Comparison of ENCODE assay signal across 8 cellular contexts in genomic region chr1:88800382-88801051, GRCh38.
A peak's percentile ranks its signal among the peaks of the same experiment; 100 is the strongest.
DNase-seq lines count a peak whose midpoint lies in the region; ATAC-seq and TF ChIP-seq lines count a peak whose summit lies in the region.

No MANE protein-coding gene starts in this region.

- peaks cover 0 to 9% (median 0%) of the 10 kb centered on the region in 12 donors for H3K4me1 ChIP-seq in heart left ventricle
- no peaks in the 10 kb centered on the region for H3K4me1 ChIP-seq in right cardiac atrium (ENCODE audit: control insufficient read depth, insufficient read depth, low read length)

- H3K27ac Mint-ChIP-seq in nephron progenitor cell, result no peak overlapping the region

- no peak for TF ChIP-seq POLR2A in heart left ventricle (IDR thresholded peaks at IDR 0.05)

- H3K27me3 Mint-ChIP-seq in nephron progenitor cell (ENCODE audit: low read depth, poor library complexity), result no peaks in the 10 kb centered on the region

- H3K4me3 ChIP-seq in heart left ventricle (no peak overlapping the region), right cardiac atrium (ENCODE audit: low read length) (no peak overlapping the region), SU-DHL-6 (ENCODE audit: insufficient read depth, low read length, poor library complexity, severe bottlenecking) (no peak overlapping the region)

- H4K20me1 ChIP-seq in SU-DHL-6 (ENCODE audit: low read depth, low read length), result no peaks in the 10 kb centered on the region

- DNase-seq in heart left ventricle (peak in 1 of 5 donors; percentile 9), right cardiac atrium (no peak), nephron progenitor cell (no peak), C1 segment of cervical spinal cord (lab: John Stamatoyannopoulos, UW) (no peak), NCI-H2171 treated with DMSO at 0.1 percent for 48 hours (lab: John Stamatoyannopoulos, UW) (no peak), NCI-H524 treated with DMSO at 0.1 percent for 48 hours (lab: John Stamatoyannopoulos, UW) (no peak)
- DNase-seq in effector CD8-positive, alpha-beta T cell (lab: John Stamatoyannopoulos, UW), result peak; percentile 1

- TF ChIP-seq CTCF in heart left ventricle (IDR thresholded peaks at IDR 0.05) (peak; percentile 42 to 72 (median 54)), SU-DHL-6 (IDR thresholded peaks at IDR 0.05; ENCODE audit: insufficient read depth, low read length, poor library complexity, severe bottlenecking) (peak; percentile 80), nephron progenitor cell (IDR thresholded peaks at IDR 0.05) (peak; percentile 52)

- H2AFZ ChIP-seq in SU-DHL-6 (ENCODE audit: low read depth, low read length, severe bottlenecking), result no peak overlapping the region

- peaks cover 7% of the 10 kb centered on the region for H3K4me1 Mint-ChIP-seq in nephron progenitor cell

- no peak overlapping the region for H3K4me2 ChIP-seq in SU-DHL-6 (ENCODE audit: low read depth, low read length, poor library complexity, severe bottlenecking)

- intact Hi-C loops in heart left ventricle (cut with DNase I), result loop anchor here in 1 of 10 donors (5.0 kb wide), 1 partner anchor 77 kb away; no protein-coding TSS in a partner anchor
- intact Hi-C loops in right cardiac atrium (cut with DNase I), result no loop called here

- ATAC-seq in heart left ventricle, result no peak
- no peak for ATAC-seq in right cardiac atrium

- no peak overlapping the region for H3K9ac ChIP-seq in SU-DHL-6 (ENCODE audit: low read length)

- H3F3A ChIP-seq in SU-DHL-6 (ENCODE audit: insufficient read depth), result 0 out of 2 replicates have a peak, but pooled peaks cover 7% of the 10 kb centered on the region

- H3K79me2 ChIP-seq in SU-DHL-6 (ENCODE audit: insufficient read depth, low read length), result no peaks in the 10 kb centered on the region

- H3K9me3 Mint-ChIP-seq in nephron progenitor cell, result peaks cover 19% of the 10 kb centered on the region

- no peak overlapping the region for H3K4me3 Mint-ChIP-seq in nephron progenitor cell

- no peaks in the 10 kb centered on the region for H3K9me2 ChIP-seq in SU-DHL-6 (replicated peaks; ENCODE audit: insufficient read depth, low read length)

- H3K36me3 Mint-ChIP-seq in nephron progenitor cell (ENCODE audit: low read depth), result peaks cover 75% of the 10 kb centered on the region

- H3K36me3 ChIP-seq in heart left ventricle (peaks cover 0 to 80% (median 30%) of the 10 kb centered on the region in 9 donors), SU-DHL-6 (ENCODE audit: low read length) (peaks cover 18% of the 10 kb centered on the region)

- H3K27ac ChIP-seq in heart left ventricle (no peak overlapping the region), right cardiac atrium (ENCODE audit: low read length) (no peak overlapping the region), SU-DHL-6 (ENCODE audit: low read depth, low read length) (no peak overlapping the region; the same call in 1 of the 2 replicates)

- H3K9me3 ChIP-seq in heart left ventricle (peaks cover 0 to 8% (median 0%) of the 10 kb centered on the region in 12 donors), right cardiac atrium (ENCODE audit: control insufficient read depth, low read length) (no peaks in the 10 kb centered on the region), SU-DHL-6 (ENCODE audit: insufficient read depth, low read length) (no peaks in the 10 kb centered on the region)

- WGBS in heart left ventricle, 4 donors, result 86 to 91% (median 88%) methylated on average over 5 of the region's 5 CpGs
- 87% methylated on average over 5 of the region's 5 CpGs for WGBS in right cardiac atrium

- H3K27me3 ChIP-seq in heart left ventricle (no peaks in the 10 kb centered on the region), right cardiac atrium (ENCODE audit: control insufficient read depth, insufficient read depth) (no peaks in the 10 kb centered on the region), SU-DHL-6 (ENCODE audit: low read length) (no peaks in the 10 kb centered on the region)
